ENCODE assay signal across 8 cellular contexts in genomic region chr10:80196270-80196949, GRCh38. TPM values are rescaled to one million over a fixed set of nuclear protein-coding genes. Genes with fewer than 3 reads are reported as not detected.
DNase-seq lines count a peak whose midpoint lies in the region; ATAC-seq lines count a peak whose summit lies in the region.

No MANE protein-coding gene starts in this region.

- DNase-seq in AG20443 (ENCODE audit: low spot score), result peak; percentile 21
- peak; percentile 62 for DNase-seq in activated CD4-positive, CD25-positive, alpha-beta regulatory T cell treated with anti-CD3 and anti-CD28 coated beads, Interleukin-2, amount 50 U/mL, for 72 hours
- DNase-seq in natural killer cell treated with Interleukin-12 subunit alpha and Interleukin-12 subunit beta and Interleukin-15 and Interleukin-18, amount 100 ng/mL, for 72 hours (ENCODE audit: low spot score), result peak; percentile 75
- DNase-seq in NCI-H1436 treated with DMSO at 0.1 percent for 48 hours (lab: John Stamatoyannopoulos, UW), result no peak

- peak overlapping the region; percentile 81 to 89 for H3K27ac Mint-ChIP-seq in natural killer cell treated with Interleukin-12 subunit alpha and Interleukin-12 subunit beta and Interleukin-15 and Interleukin-18, amount 100 ng/mL, for 72 hours

- no peaks in the 10 kb centered on the region for H3K36me3 ChIP-seq in urinary bladder (ENCODE audit: insufficient read depth)

- 70% methylated on average over 8 of the region's 8 CpGs for WGBS in urinary bladder

- no peaks in the 10 kb centered on the region for H3K9me3 Mint-ChIP-seq in natural killer cell treated with Interleukin-12 subunit alpha and Interleukin-12 subunit beta and Interleukin-15 and Interleukin-18, amount 100 ng/mL, for 72 hours

- H3K27ac ChIP-seq in cingulate gyrus (ENCODE audit: low read depth, low read length) (peak overlapping the region; percentile 49), urinary bladder (ENCODE audit: low read depth) (peak overlapping the region; percentile 66)

- H3K4me1 Mint-ChIP-seq in natural killer cell treated with Interleukin-12 subunit alpha and Interleukin-12 subunit beta and Interleukin-15 and Interleukin-18, amount 100 ng/mL, for 72 hours (ENCODE audit: low read depth in 2 of 2), result peaks cover 49 to 51% of the 10 kb centered on the region in 2 donors

- H3K27me3 Mint-ChIP-seq in natural killer cell treated with Interleukin-12 subunit alpha and Interleukin-12 subunit beta and Interleukin-15 and Interleukin-18, amount 100 ng/mL, for 72 hours, result no peaks in the 10 kb centered on the region

- ATAC-seq in GM19452 (IDR thresholded peaks at IDR 0.05; ENCODE audit: unreplicated experiment), result peak; percentile 80
- ATAC-seq in HG03520 (IDR thresholded peaks at IDR 0.05; ENCODE audit: unreplicated experiment), result peak; percentile 76
- peak; percentile 84 to 90 for ATAC-seq in natural killer cell treated with Interleukin-12 subunit alpha and Interleukin-12 subunit beta and Interleukin-15 and Interleukin-18, amount 100 ng/mL, for 72 hours

- peaks cover 13% of the 10 kb centered on the region for H3K36me3 Mint-ChIP-seq in natural killer cell treated with Interleukin-12 subunit alpha and Interleukin-12 subunit beta and Interleukin-15 and Interleukin-18, amount 100 ng/mL, for 72 hours

- peaks cover 4% of the 10 kb centered on the region for H3K4me1 ChIP-seq in urinary bladder (ENCODE audit: insufficient read depth)

- H3K4me3 ChIP-seq in urinary bladder (ENCODE audit: low read depth, low read length), result no peak overlapping the region

- peak overlapping the region; percentile 71 for H3K4me3 Mint-ChIP-seq in natural killer cell treated with Interleukin-12 subunit alpha and Interleukin-12 subunit beta and Interleukin-15 and Interleukin-18, amount 100 ng/mL, for 72 hours

RNA-seq across cellular contexts. Expression of gene ANXA11, which starts 8.9 kb away (rescaled TPM):
- 100 to 1,000 TPM; 134 to 166 TPM for total RNA-seq in natural killer cell treated with Interleukin-12 subunit alpha and Interleukin-12 subunit beta and Interleukin-15 and Interleukin-18, amount 100 ng/mL, for 72 hours
- 41.8 TPM for total RNA-seq in urinary bladder
- 114 TPM for polyA plus RNA-seq in urinary bladder
